ENCODE assay signal across 1 cellular context in genomic region chr11:122155001-122155400, GRCh38.
TF ChIP-seq lines count a peak whose summit lies in the region.

No MANE protein-coding gene starts in this region.

TF ChIP-seq in HCT116, 20 proteins besides CTCF, POLR2A, EP300 and RAD21:
- no peak for TF ChIP-seq SP1 (IDR thresholded peaks at IDR 0.05; ENCODE audit: low read depth)
- TF ChIP-seq CBX3 (IDR thresholded peaks at IDR 0.05; ENCODE audit: low read depth), result no peak
- TF ChIP-seq, protein P1, sequence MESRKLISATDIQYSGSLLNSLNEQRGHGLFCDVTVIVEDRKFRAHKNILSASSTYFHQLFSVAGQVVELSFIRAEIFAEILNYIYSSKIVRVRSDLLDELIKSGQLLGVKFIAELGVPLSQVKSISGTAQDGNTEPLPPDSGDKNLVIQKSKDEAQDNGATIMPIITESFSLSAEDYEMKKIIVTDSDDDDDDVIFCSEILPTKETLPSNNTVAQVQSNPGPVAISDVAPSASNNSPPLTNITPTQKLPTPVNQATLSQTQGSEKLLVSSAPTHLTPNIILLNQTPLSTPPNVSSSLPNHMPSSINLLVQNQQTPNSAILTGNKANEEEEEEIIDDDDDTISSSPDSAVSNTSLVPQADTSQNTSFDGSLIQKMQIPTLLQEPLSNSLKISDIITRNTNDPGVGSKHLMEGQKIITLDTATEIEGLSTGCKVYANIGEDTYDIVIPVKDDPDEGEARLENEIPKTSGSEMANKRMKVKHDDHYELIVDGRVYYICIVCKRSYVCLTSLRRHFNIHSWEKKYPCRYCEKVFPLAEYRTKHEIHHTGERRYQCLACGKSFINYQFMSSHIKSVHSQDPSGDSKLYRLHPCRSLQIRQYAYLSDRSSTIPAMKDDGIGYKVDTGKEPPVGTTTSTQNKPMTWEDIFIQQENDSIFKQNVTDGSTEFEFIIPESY (IDR thresholded peaks at IDR 0.05; ENCODE audit: extremely low read depth, insufficient replicate concordance, low read length), result no peak
- no peak for TF ChIP-seq SRF (IDR thresholded peaks at IDR 0.05; ENCODE audit: low read depth)
- no peak for TF ChIP-seq EZH2 (IDR thresholded peaks at IDR 0.05)
- no peak for TF ChIP-seq TCF7L2 (IDR thresholded peaks at IDR 0.05; ENCODE audit: borderline replicate concordance, extremely low read depth, insufficient read depth, insufficient read length)
- no peak for TF ChIP-seq EZH2phosphoT487 (IDR thresholded peaks at IDR 0.05; ENCODE audit: borderline replicate concordance)
- TF ChIP-seq SIN3A (IDR thresholded peaks at IDR 0.05; ENCODE audit: low read depth), result no peak
- TF ChIP-seq ZFX (IDR thresholded peaks at IDR 0.05), result no peak
- no peak for TF ChIP-seq CEBPB (IDR thresholded peaks at IDR 0.05; ENCODE audit: low read depth)
- TF ChIP-seq ATF3 (IDR thresholded peaks at IDR 0.05), result no peak
- no peak for TF ChIP-seq ZNF274 (IDR thresholded peaks at IDR 0.05; ENCODE audit: low read depth, low read length)
- TF ChIP-seq, protein P2, sequence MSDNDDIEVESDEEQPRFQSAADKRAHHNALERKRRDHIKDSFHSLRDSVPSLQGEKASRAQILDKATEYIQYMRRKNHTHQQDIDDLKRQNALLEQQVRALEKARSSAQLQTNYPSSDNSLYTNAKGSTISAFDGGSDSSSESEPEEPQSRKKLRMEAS (IDR thresholded peaks at IDR 0.05), result no peak
TF ChIP-seq in HCT116: peak in this region for 0.
